In the genomic region with DNA sequence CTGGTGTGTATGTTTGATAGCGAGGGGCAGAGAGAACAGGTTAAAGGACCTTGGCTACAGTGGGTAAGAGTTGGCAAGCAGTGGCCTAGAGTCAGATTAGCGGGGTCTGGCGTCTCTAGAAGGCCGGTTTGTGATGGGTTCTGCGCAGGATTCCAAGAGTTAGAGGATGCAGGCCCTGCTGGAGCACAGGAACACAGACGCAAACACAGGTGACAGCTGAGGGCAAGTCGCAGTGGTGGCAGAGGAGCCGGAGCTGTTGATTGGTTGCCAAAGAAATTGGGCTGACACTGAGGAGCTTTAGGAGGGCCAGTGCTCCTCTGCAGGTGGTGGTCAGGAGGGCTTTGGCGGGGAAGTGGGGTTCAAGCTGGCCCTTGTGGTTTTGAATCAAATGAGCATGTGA, we compare ENCODE assay signal across 1 cellular context.
TF ChIP-seq lines count a peak whose summit lies in the region.

No MANE protein-coding gene starts in this region.

TF ChIP-seq in GM12878, 131 proteins besides CTCF, POLR2A, EP300 and RAD21 (continued from another document):
- TF ChIP-seq, protein P1, sequence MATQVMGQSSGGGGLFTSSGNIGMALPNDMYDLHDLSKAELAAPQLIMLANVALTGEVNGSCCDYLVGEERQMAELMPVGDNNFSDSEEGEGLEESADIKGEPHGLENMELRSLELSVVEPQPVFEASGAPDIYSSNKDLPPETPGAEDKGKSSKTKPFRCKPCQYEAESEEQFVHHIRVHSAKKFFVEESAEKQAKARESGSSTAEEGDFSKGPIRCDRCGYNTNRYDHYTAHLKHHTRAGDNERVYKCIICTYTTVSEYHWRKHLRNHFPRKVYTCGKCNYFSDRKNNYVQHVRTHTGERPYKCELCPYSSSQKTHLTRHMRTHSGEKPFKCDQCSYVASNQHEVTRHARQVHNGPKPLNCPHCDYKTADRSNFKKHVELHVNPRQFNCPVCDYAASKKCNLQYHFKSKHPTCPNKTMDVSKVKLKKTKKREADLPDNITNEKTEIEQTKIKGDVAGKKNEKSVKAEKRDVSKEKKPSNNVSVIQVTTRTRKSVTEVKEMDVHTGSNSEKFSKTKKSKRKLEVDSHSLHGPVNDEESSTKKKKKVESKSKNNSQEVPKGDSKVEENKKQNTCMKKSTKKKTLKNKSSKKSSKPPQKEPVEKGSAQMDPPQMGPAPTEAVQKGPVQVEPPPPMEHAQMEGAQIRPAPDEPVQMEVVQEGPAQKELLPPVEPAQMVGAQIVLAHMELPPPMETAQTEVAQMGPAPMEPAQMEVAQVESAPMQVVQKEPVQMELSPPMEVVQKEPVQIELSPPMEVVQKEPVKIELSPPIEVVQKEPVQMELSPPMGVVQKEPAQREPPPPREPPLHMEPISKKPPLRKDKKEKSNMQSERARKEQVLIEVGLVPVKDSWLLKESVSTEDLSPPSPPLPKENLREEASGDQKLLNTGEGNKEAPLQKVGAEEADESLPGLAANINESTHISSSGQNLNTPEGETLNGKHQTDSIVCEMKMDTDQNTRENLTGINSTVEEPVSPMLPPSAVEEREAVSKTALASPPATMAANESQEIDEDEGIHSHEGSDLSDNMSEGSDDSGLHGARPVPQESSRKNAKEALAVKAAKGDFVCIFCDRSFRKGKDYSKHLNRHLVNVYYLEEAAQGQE (IDR thresholded peaks at IDR 0.05; ENCODE audit: low read depth, low read length) = no peak
- TF ChIP-seq ZSCAN29 (IDR thresholded peaks at IDR 0.05) (no peak), MTA3 (IDR thresholded peaks at IDR 0.05; ENCODE audit: borderline replicate concordance, low read length) (no peak)
